Comparison of ENCODE assay signal across 25 cellular contexts in genomic region chr20:52160805-52161204, GRCh38.
"Had no signal": no experiment of that assay in that cellular context is flagged by ENCODE, and none has a peak within 500 bp of the region (broad histone marks: within the 10 kb centered on the region; RNA-seq: fewer than 3 reads in every experiment).

No MANE protein-coding gene starts in this region.

- H3K4me2 ChIP-seq: smooth muscle cell had no signal

- H3K4me3 Mint-ChIP-seq: activated T-cell treated with anti-CD3 and anti-CD28 coated beads, Interleukin-2, amount 50 U/mL, for 24 hours; nephron progenitor cell; stimulated activated memory B cell treated with anti-CD40 and anti-IgM and Interleukin-4, amounts not matched to agents 10 μg/mL and 1 μg/mL and 100 μg/mL, for 72 hours; T-helper 1 cell treated with Interleukin-12 subunit alpha and Interleukin-12 subunit beta and Interleukin-4 antibody, amounts not matched to agents 30 μg/mL and 1 μg/mL, for 36 hours; WTC11 had no signal

- H3K4me3 ChIP-seq: cardiac muscle cell, gastrocnemius medialis, smooth muscle cell, stomach, suprapubic skin, vagina had no signal

- H3K27me3 ChIP-seq: cardiac muscle cell, gastrocnemius medialis, stomach, suprapubic skin, vagina had no signal

- ATAC-seq: gastrocnemius medialis; left ventricle myocardium superior; sciatic nerve; stimulated activated memory B cell treated with anti-CD40 and anti-IgM and Interleukin-4, amounts not matched to agents 10 μg/mL and 1 μg/mL and 100 μg/mL, for 72 hours; WTC11 had no signal

- H3K27ac ChIP-seq: cardiac muscle cell, gastrocnemius medialis, stomach, suprapubic skin, vagina had no signal

- H3K27me3 Mint-ChIP-seq: activated T-cell treated with anti-CD3 and anti-CD28 coated beads, Interleukin-2, amount 50 U/mL, for 24 hours; stimulated activated memory B cell treated with anti-CD40 and anti-IgM and Interleukin-4, amounts not matched to agents 10 μg/mL and 1 μg/mL and 100 μg/mL, for 72 hours had no signal

- DNase-seq: activated CD8-positive, alpha-beta memory T cell treated with anti-CD3 and anti-CD28 coated beads for 24 hours; activated CD8-positive, alpha-beta memory T cell treated with anti-CD3 and anti-CD28 coated beads, Interleukin-2, amount 50 U/mL, for 4 hours; activated naive CD4-positive, alpha-beta T cell; activated T-cell treated with anti-CD3 and anti-CD28 coated beads, Interleukin-2, amount 50 U/mL, for 24 hours; amygdala; gastrocnemius medialis; hypothalamus; left ventricle myocardium superior; mammary epithelial cell; midbrain; nephron progenitor cell; occipital lobe; stimulated activated CD4-positive, alpha-beta T cell treated with anti-CD3 and anti-CD28 coated beads, Interleukin-15, amount 100 ng/mL, for 24 hours; stomach; T1000; trophoblast cell had no signal

- H3K27ac Mint-ChIP-seq: activated T-cell treated with anti-CD3 and anti-CD28 coated beads, Interleukin-2, amount 50 U/mL, for 24 hours; activated T-helper 2 cell treated with anti-CD3 and anti-CD28 coated beads, Interferon-gamma antibody, Interleukin-2, Interleukin-4, amounts not matched to agents 10 μg/mL and 5 μg/mL and 100 μg/mL, durations not matched to agents 14 hours and 24 hours and 36 hours; nephron progenitor cell; stimulated activated memory B cell treated with anti-CD40 and anti-IgM and Interleukin-4, amounts not matched to agents 10 μg/mL and 1 μg/mL and 100 μg/mL, for 72 hours; T-helper 1 cell treated with Interleukin-12 subunit alpha and Interleukin-12 subunit beta and Interleukin-4 antibody, amounts not matched to agents 30 μg/mL and 1 μg/mL, for 36 hours; WTC11 had no signal

- H3K4me1 Mint-ChIP-seq: nephron progenitor cell; stimulated activated memory B cell treated with anti-CD40 and anti-IgM and Interleukin-4, amounts not matched to agents 10 μg/mL and 1 μg/mL and 100 μg/mL, for 72 hours; WTC11 had no signal

- H3K4me1 ChIP-seq: gastrocnemius medialis, stomach, suprapubic skin, vagina had no signal

- H3K9me3 ChIP-seq: gastrocnemius medialis, suprapubic skin, vagina had no signal
